9 cellular contexts compared by ENCODE assay signal in the genomic region with DNA sequence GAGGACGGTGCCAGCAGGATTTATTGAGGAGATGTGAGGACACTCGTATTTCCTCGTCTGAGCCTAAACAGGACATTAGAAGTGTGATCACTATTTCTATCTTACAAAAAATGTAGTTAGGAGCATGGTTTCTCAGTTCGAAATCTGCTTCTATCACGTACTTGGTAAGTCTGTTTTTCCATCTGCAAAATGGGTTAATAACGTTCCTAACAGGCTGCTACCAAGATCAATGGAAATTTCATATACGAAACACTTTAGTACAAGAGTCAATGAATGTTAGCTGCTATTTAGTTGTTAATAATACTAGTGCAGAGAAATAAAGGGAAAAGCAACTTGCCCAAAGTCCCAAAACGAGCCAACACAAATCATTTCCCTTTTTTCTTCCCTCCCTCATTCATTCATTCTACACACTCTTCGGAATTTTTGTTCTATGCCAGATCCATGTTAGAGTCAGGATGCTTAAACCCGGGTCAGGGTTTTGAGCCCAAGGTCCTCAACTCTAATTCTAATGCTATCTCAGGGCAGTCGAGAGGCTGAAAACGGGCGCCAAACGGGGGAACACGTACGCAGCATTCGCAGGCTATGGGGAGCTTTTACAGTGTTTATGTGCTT. TPM values are rescaled to one million over a fixed set of nuclear protein-coding genes. Genes with fewer than 3 reads are reported as not detected.
DNase-seq lines count a peak whose midpoint lies in the region; ATAC-seq and TF ChIP-seq lines count a peak whose summit lies in the region.
"Had no signal": no experiment of that assay in that cellular context is flagged by ENCODE, and none has a peak within 500 bp of the region (broad histone marks: within the 10 kb centered on the region; RNA-seq: fewer than 3 reads in every experiment).

No MANE protein-coding gene starts in this region.

- no peak for TF ChIP-seq CTCF in GM12865 (IDR thresholded peaks at IDR 0.05; ENCODE audit: insufficient read depth, low read depth, low read length, missing control alignments)
- TF ChIP-seq CTCF in foreskin fibroblast (IDR thresholded peaks at IDR 0.05; ENCODE audit: low read depth, low read length) = no peak
- no peak for TF ChIP-seq CTCF in gastrocnemius medialis (IDR thresholded peaks at IDR 0.05 in 4 of 5, conservative IDR thresholded peaks at IDR 0.05 in 1 of 5)

- no peaks in the 10 kb centered on the region for H3K27me3 ChIP-seq in gastrocnemius medialis

- H3K4me3 ChIP-seq in GM12865 (ENCODE audit: low read depth, low read length) (peak overlapping the region; percentile 100), foreskin fibroblast (ENCODE audit: low read depth in 1 of 2, low read length in 2 of 2) (peak overlapping the region; percentile 94 to 99), gastrocnemius medialis (peak overlapping the region; percentile 80 to 99 (median 98))

- H3K36me3 ChIP-seq in gastrocnemius medialis = peaks cover 0 to 26% of the 10 kb centered on the region in 2 donors

- in situ Hi-C loops in gastrocnemius medialis (cut with MboI; ENCODE audit: low sequenced_read_pairs in 4 of 4) = no loop called here

- no peak for ATAC-seq in gastrocnemius medialis
- ATAC-seq in HG02870 (IDR thresholded peaks at IDR 0.05; ENCODE audit: unreplicated experiment) = no peak

- peak overlapping the region; percentile 88 to 98 (median 94) for H3K27ac ChIP-seq in gastrocnemius medialis

- no peak overlapping the region for H3K4me3 Mint-ChIP-seq in activated naive CD4-positive, alpha-beta T cell treated with anti-CD3 and anti-CD28 coated beads for 36 hours
- H3K4me3 Mint-ChIP-seq: activated T-helper 1 cell treated with anti-CD3 and anti-CD28 coated beads, Interleukin-12 subunit alpha, Interleukin-12 subunit beta, Interleukin-2, Interleukin-4 antibody, amounts not matched to agents 30 ng/mL and 10 ng/mL and 1 ng/mL, durations not matched to agents 14 hours and 24 hours and 36 hours had no signal

- peaks cover 44% of the 10 kb centered on the region in 2 donors for H3K4me1 ChIP-seq in gastrocnemius medialis

- CTCF ChIA-PET in activated naive CD4-positive, alpha-beta T cell treated with anti-CD3 and anti-CD28 coated beads for 36 hours (lab: Charles Lee) = interaction anchor here (0.6 to 1.6 kb wide), 3 partner anchors 13 to 134 kb away, joined by 3 to 4 read pairs (median 3); no protein-coding TSS in a partner anchor

- no peak for TF ChIP-seq POLR2A in gastrocnemius medialis (IDR thresholded peaks at IDR 0.05)

- no peaks in the 10 kb centered on the region for H3K27me3 Mint-ChIP-seq in activated naive CD4-positive, alpha-beta T cell treated with anti-CD3 and anti-CD28 coated beads for 36 hours (ENCODE audit: low read depth)

- H3K9me3 ChIP-seq in gastrocnemius medialis = no peaks in the 10 kb centered on the region

- H3K9me3 Mint-ChIP-seq in activated naive CD4-positive, alpha-beta T cell treated with anti-CD3 and anti-CD28 coated beads for 36 hours = no peaks in the 10 kb centered on the region
- H3K9me3 Mint-ChIP-seq: activated T-helper 1 cell treated with anti-CD3 and anti-CD28 coated beads, Interleukin-12 subunit alpha, Interleukin-12 subunit beta, Interleukin-2, Interleukin-4 antibody, amounts not matched to agents 30 ng/mL and 10 ng/mL and 1 ng/mL, durations not matched to agents 14 hours and 24 hours and 36 hours had no signal

- peaks cover 21% of the 10 kb centered on the region for H3K36me3 Mint-ChIP-seq in activated naive CD4-positive, alpha-beta T cell treated with anti-CD3 and anti-CD28 coated beads for 36 hours (ENCODE audit: low read depth)

- intact Hi-C loops in gastrocnemius medialis (cut with DNase I; ENCODE audit: low total_unique reads) = loop anchor here (2.0 kb wide), 3 partner anchors 127 to 141 kb away; no protein-coding TSS in a partner anchor
- intact Hi-C loops in activated naive CD4-positive, alpha-beta T cell treated with anti-CD3 and anti-CD28 coated beads for 36 hours (cut with micrococcal nuclease) = loop anchor here (1.0 to 10.0 kb wide), 3 partner anchors 231 to 639 kb away; a partner anchor contains a TSS

- peaks cover 34% of the 10 kb centered on the region for H3K4me1 Mint-ChIP-seq in activated naive CD4-positive, alpha-beta T cell treated with anti-CD3 and anti-CD28 coated beads for 36 hours (ENCODE audit: low read depth)

- no peak overlapping the region for H3K27ac Mint-ChIP-seq in activated naive CD4-positive, alpha-beta T cell treated with anti-CD3 and anti-CD28 coated beads for 36 hours
- H3K27ac Mint-ChIP-seq: activated T-helper 1 cell treated with anti-CD3 and anti-CD28 coated beads, Interleukin-12 subunit alpha, Interleukin-12 subunit beta, Interleukin-2, Interleukin-4 antibody, amounts not matched to agents 30 ng/mL and 10 ng/mL and 1 ng/mL, durations not matched to agents 14 hours and 24 hours and 36 hours had no signal

- no peak for DNase-seq in GM12865 (ENCODE audit: low read depth)
- DNase-seq in RKO (ENCODE audit: low spot score) = peak; percentile 25
- DNase-seq in foreskin fibroblast = no peak
- no peak for DNase-seq in gastrocnemius medialis
- no peak for DNase-seq in COLO668 (lab: John Stamatoyannopoulos, UW; ENCODE audit: unreplicated experiment)
- no peak for DNase-seq in stimulated activated CD4-positive, alpha-beta T cell treated with anti-CD3 and anti-CD28 coated beads, Interleukin-4, amount 100 ng/mL, for 1 hour
- DNase-seq in activated naive CD4-positive, alpha-beta T cell treated with anti-CD3 and anti-CD28 coated beads for 36 hours = no peak

RNA-seq across cellular contexts. Expression of a gene that starts 0.6 kb away (rescaled TPM):
- 10 to 100 TPM; 21.9 to 32.1 (median 23.6) TPM for total RNA-seq in gastrocnemius medialis
- total RNA-seq in activated naive CD4-positive, alpha-beta T cell treated with anti-CD3 and anti-CD28 coated beads for 36 hours = 100 to 1,000 TPM; 101 to 106 TPM

RNA-seq across cellular contexts. Expression of a gene that starts 0.9 kb away (rescaled TPM):
- 10 to 100 TPM; 14.0 to 26.8 (median 17.5) TPM for total RNA-seq in gastrocnemius medialis
- total RNA-seq in activated naive CD4-positive, alpha-beta T cell treated with anti-CD3 and anti-CD28 coated beads for 36 hours = 10 to 100 TPM; 20.8 to 21.2 TPM

RNA-seq across cellular contexts. Expression of a gene that starts 56.3 kb away (rescaled TPM):
- total RNA-seq in gastrocnemius medialis = 1 to 10 TPM; 1.4 to 4.6 (median 4.0) TPM
- total RNA-seq in activated naive CD4-positive, alpha-beta T cell treated with anti-CD3 and anti-CD28 coated beads for 36 hours = not detected
- total RNA-seq: activated T-helper 1 cell treated with anti-CD3 and anti-CD28 coated beads, Interleukin-12 subunit alpha, Interleukin-12 subunit beta, Interleukin-2, Interleukin-4 antibody, amounts not matched to agents 30 ng/mL and 10 ng/mL and 1 ng/mL, durations not matched to agents 14 hours and 24 hours and 36 hours had no signal
